Comparison of ENCODE assay signal across 26 cellular contexts in genomic region chr10:44292390-44293002, GRCh38.
DNase-seq lines count a peak whose midpoint lies in the region; ATAC-seq and TF ChIP-seq lines count a peak whose summit lies in the region.
"Had no signal": no experiment of that assay in that cellular context is flagged by ENCODE, and none has a peak within 500 bp of the region (broad histone marks: within the 10 kb centered on the region; RNA-seq: fewer than 3 reads in every experiment).

No MANE protein-coding gene starts in this region.

- H3K36me3 ChIP-seq in endodermal cell (ENCODE audit: control insufficient read depth, insufficient read depth, low read length) (no peaks in the 10 kb centered on the region), mesendoderm (ENCODE audit: control insufficient read depth, insufficient read depth, low read length) (no peaks in the 10 kb centered on the region)
- H3K36me3 ChIP-seq: cardiac muscle cell, heart right ventricle, pancreas, upper lobe of left lung had no signal

- H2BK5ac ChIP-seq in mesendoderm (ENCODE audit: low read length), result no peak overlapping the region

- no peak overlapping the region for H3K4ac ChIP-seq in mesendoderm (ENCODE audit: low read depth, low read length)

- H2BK120ac ChIP-seq in mesendoderm (ENCODE audit: low read depth, low read length), result no peak overlapping the region

- no peaks in the 10 kb centered on the region for H3K79me2 ChIP-seq in mesendoderm (ENCODE audit: control insufficient read depth, insufficient read depth, low read length)

- H2BK15ac ChIP-seq in mesendoderm (replicated peaks; ENCODE audit: low read depth), result no peak overlapping the region

- DNase-seq in activated CD4-positive, alpha-beta T cell treated with anti-CD3 and anti-CD28 coated beads, Interleukin-2, amount 10 ng/mL, durations not matched to agents 24 days and 14 days, result peak; percentile 45
- no peak for DNase-seq in activated CD4-positive, alpha-beta T cell treated with anti-CD3 and anti-CD28 coated beads for 36 hours
- peak; percentile 71 for DNase-seq in endodermal cell
- DNase-seq in mesendoderm, result peak; percentile 40
- DNase-seq in substantia nigra (lab: John Stamatoyannopoulos, UW), result peak in 12 of 49 donors; percentile 27 to 56 (median 34)
- DNase-seq in activated T-cell treated with anti-CD3 and anti-CD28 coated beads, Interleukin-2, amount 50 U/mL, for 4 hours, result no peak
- no peak for DNase-seq in SHP77 treated with DMSO at 0.1 percent for 48 hours (lab: John Stamatoyannopoulos, UW)
- DNase-seq: activated CD4-positive, alpha-beta T cell treated with anti-CD3 and anti-CD28 coated beads for 4 hours; activated naive CD8-positive, alpha-beta T cell treated with anti-CD3 and anti-CD28 coated beads, Interleukin-2, amount 10 ng/mL, durations not matched to agents 7 days and 5 days; effector CD4-positive, alpha-beta T cell; GF-D8; GM23248; heart right ventricle; KBM-7; left colon; NCI-H1092 treated with DMSO at 0.1 percent for 48 hours; NCI-H2171 treated with DMSO at 0.1 percent for 48 hours; OCI-M1; pancreas; SK-N-SH; T1000 had no signal

- H4K5ac ChIP-seq in mesendoderm (ENCODE audit: low read length), result no peak overlapping the region

- H3K36me3 Mint-ChIP-seq in activated CD4-positive, alpha-beta T cell treated with anti-CD3 and anti-CD28 coated beads, Interleukin-2, amount 10 ng/mL, durations not matched to agents 24 days and 14 days (ENCODE audit: low read depth), result no peaks in the 10 kb centered on the region
- no peaks in the 10 kb centered on the region for H3K36me3 Mint-ChIP-seq in activated CD4-positive, alpha-beta T cell treated with anti-CD3 and anti-CD28 coated beads for 36 hours (ENCODE audit: low read depth)
- H3K36me3 Mint-ChIP-seq in endodermal cell (ENCODE audit: low read depth), result no peaks in the 10 kb centered on the region
- no peaks in the 10 kb centered on the region for H3K36me3 Mint-ChIP-seq in activated T-cell treated with anti-CD3 and anti-CD28 coated beads, Interleukin-2, amount 50 U/mL, for 4 hours (ENCODE audit: insufficient read depth)
- H3K36me3 Mint-ChIP-seq: activated naive CD8-positive, alpha-beta T cell treated with anti-CD3 and anti-CD28 coated beads, Interleukin-2, amount 10 ng/mL, durations not matched to agents 7 days and 5 days; stimulated activated effector memory CD8-positive, alpha-beta T cell treated with anti-CD3 and anti-CD28 coated beads, Interleukin-12 subunit alpha, Interleukin-12 subunit beta, amount 100 ng/mL, for 72 hours had no signal

- WGBS in endodermal cell (ENCODE audit: insufficient coverage in 1 of 2, insufficient read length in 1 of 2), 2 experiments, result 36 to 88% methylated on average over 7 to 29 of the region's 35 CpGs
- no CpG with 5 or more reads among the region's 35 CpGs for WGBS in mesendoderm (ENCODE audit: extremely low coverage, insufficient coverage, low lambda C conversion rate)

- H3K27me3 Mint-ChIP-seq in activated CD4-positive, alpha-beta T cell treated with anti-CD3 and anti-CD28 coated beads, Interleukin-2, amount 10 ng/mL, durations not matched to agents 24 days and 14 days, result peaks cover 15% of the 10 kb centered on the region
- H3K27me3 Mint-ChIP-seq in activated CD4-positive, alpha-beta T cell treated with anti-CD3 and anti-CD28 coated beads for 36 hours, result peaks cover 20% of the 10 kb centered on the region
- peaks cover 15% of the 10 kb centered on the region for H3K27me3 Mint-ChIP-seq in endodermal cell (ENCODE audit: insufficient read depth)
- H3K27me3 Mint-ChIP-seq in activated T-cell treated with anti-CD3 and anti-CD28 coated beads, Interleukin-2, amount 50 U/mL, for 4 hours (ENCODE audit: low read depth), result peaks cover 15% of the 10 kb centered on the region

- no peak overlapping the region for H3K4me3 Mint-ChIP-seq in activated CD4-positive, alpha-beta T cell treated with anti-CD3 and anti-CD28 coated beads, Interleukin-2, amount 10 ng/mL, durations not matched to agents 24 days and 14 days
- no peak overlapping the region for H3K4me3 Mint-ChIP-seq in activated CD4-positive, alpha-beta T cell treated with anti-CD3 and anti-CD28 coated beads for 36 hours
- peak overlapping the region; percentile 57 for H3K4me3 Mint-ChIP-seq in endodermal cell
- no peak overlapping the region for H3K4me3 Mint-ChIP-seq in activated T-cell treated with anti-CD3 and anti-CD28 coated beads, Interleukin-2, amount 50 U/mL, for 4 hours
- H3K4me3 Mint-ChIP-seq: activated naive CD8-positive, alpha-beta T cell treated with anti-CD3 and anti-CD28 coated beads, Interleukin-2, amount 10 ng/mL, durations not matched to agents 7 days and 5 days; stimulated activated effector memory CD8-positive, alpha-beta T cell treated with anti-CD3 and anti-CD28 coated beads, Interleukin-12 subunit alpha, Interleukin-12 subunit beta, amount 100 ng/mL, for 72 hours had no signal

- no peak overlapping the region for H3K27ac Mint-ChIP-seq in activated CD4-positive, alpha-beta T cell treated with anti-CD3 and anti-CD28 coated beads, Interleukin-2, amount 10 ng/mL, durations not matched to agents 24 days and 14 days
- H3K27ac Mint-ChIP-seq in activated CD4-positive, alpha-beta T cell treated with anti-CD3 and anti-CD28 coated beads for 36 hours, result no peak overlapping the region
- H3K27ac Mint-ChIP-seq in endodermal cell, result no peak overlapping the region
- H3K27ac Mint-ChIP-seq: activated naive CD8-positive, alpha-beta T cell treated with anti-CD3 and anti-CD28 coated beads, Interleukin-2, amount 10 ng/mL, durations not matched to agents 7 days and 5 days; stimulated activated effector memory CD8-positive, alpha-beta T cell treated with anti-CD3 and anti-CD28 coated beads, Interleukin-12 subunit alpha, Interleukin-12 subunit beta, amount 100 ng/mL, for 72 hours had no signal

- H3K23ac ChIP-seq in mesendoderm (ENCODE audit: low read length), result no peak overlapping the region

- H3K4me2 ChIP-seq in mesendoderm (ENCODE audit: low read length), result peak overlapping the region; percentile 29
- H3K4me2 ChIP-seq: SK-N-SH had no signal

- H3K9ac ChIP-seq in endodermal cell (ENCODE audit: extremely low read depth, low read length, poor library complexity, severe bottlenecking), result no peak overlapping the region
- no peak overlapping the region for H3K9ac ChIP-seq in mesendoderm (ENCODE audit: low read length)
- H3K9ac ChIP-seq: GM23248, SK-N-SH had no signal

- H3K18ac ChIP-seq in mesendoderm (ENCODE audit: low read length), result peak overlapping the region; percentile 29

- POLR2A ChIA-PET in activated CD4-positive, alpha-beta T cell treated with anti-CD3 and anti-CD28 coated beads for 36 hours (lab: Charles Lee), result no interaction called here

- CTCF ChIA-PET in activated CD4-positive, alpha-beta T cell treated with anti-CD3 and anti-CD28 coated beads for 36 hours (lab: Charles Lee), result no interaction called here

- no peak for ATAC-seq in activated CD4-positive, alpha-beta T cell treated with anti-CD3 and anti-CD28 coated beads for 36 hours
- ATAC-seq in activated T-cell treated with anti-CD3 and anti-CD28 coated beads, Interleukin-2, amount 50 U/mL, for 4 hours, result no peak
- ATAC-seq in GM21786 (IDR thresholded peaks at IDR 0.05; ENCODE audit: unreplicated experiment), result no peak
- ATAC-seq: left colon; stimulated activated effector memory CD8-positive, alpha-beta T cell treated with anti-CD3 and anti-CD28 coated beads, Interleukin-12 subunit alpha, Interleukin-12 subunit beta, amount 100 ng/mL, for 72 hours had no signal

- H3K27me3 ChIP-seq in endodermal cell (ENCODE audit: control insufficient read depth, insufficient read depth, low read length, poor library complexity, severe bottlenecking) (peaks cover 16% of the 10 kb centered on the region), mesendoderm (ENCODE audit: insufficient read depth, low read length, poor library complexity) (no peaks in the 10 kb centered on the region)
- H3K27me3 ChIP-seq: pancreas, upper lobe of left lung had no signal

- intact Hi-C loops in activated CD4-positive, alpha-beta T cell treated with anti-CD3 and anti-CD28 coated beads, Interleukin-2, amount 10 ng/mL, durations not matched to agents 24 days and 14 days (cut with micrococcal nuclease), result no loop called here
- intact Hi-C loops in activated CD4-positive, alpha-beta T cell treated with anti-CD3 and anti-CD28 coated beads for 36 hours (cut with DNase I, micrococcal nuclease), result no loop called here

- H3K9me3 ChIP-seq in endodermal cell (ENCODE audit: control insufficient read depth, low read length), result no peaks in the 10 kb centered on the region
- H3K9me3 ChIP-seq: heart right ventricle, pancreas, SK-N-SH, upper lobe of left lung had no signal

- H4K8ac ChIP-seq in mesendoderm (ENCODE audit: low read depth, low read length), result no peak overlapping the region

- H3K4me1 ChIP-seq in endodermal cell (ENCODE audit: control insufficient read depth, insufficient read depth, low read length) (no peaks in the 10 kb centered on the region), mesendoderm (ENCODE audit: control insufficient read depth, low read depth, low read length) (no peaks in the 10 kb centered on the region)
- H3K4me1 ChIP-seq: pancreas had no signal

- no peaks in the 10 kb centered on the region for H3K79me1 ChIP-seq in mesendoderm (ENCODE audit: low read length)

- H3K9me3 Mint-ChIP-seq in activated CD4-positive, alpha-beta T cell treated with anti-CD3 and anti-CD28 coated beads, Interleukin-2, amount 10 ng/mL, durations not matched to agents 24 days and 14 days, result no peaks in the 10 kb centered on the region
- no peaks in the 10 kb centered on the region for H3K9me3 Mint-ChIP-seq in activated CD4-positive, alpha-beta T cell treated with anti-CD3 and anti-CD28 coated beads for 36 hours (ENCODE audit: low read depth)
- no peaks in the 10 kb centered on the region for H3K9me3 Mint-ChIP-seq in endodermal cell
- H3K9me3 Mint-ChIP-seq in activated T-cell treated with anti-CD3 and anti-CD28 coated beads, Interleukin-2, amount 50 U/mL, for 4 hours, result no peaks in the 10 kb centered on the region
- H3K9me3 Mint-ChIP-seq: activated naive CD8-positive, alpha-beta T cell treated with anti-CD3 and anti-CD28 coated beads, Interleukin-2, amount 10 ng/mL, durations not matched to agents 7 days and 5 days; stimulated activated effector memory CD8-positive, alpha-beta T cell treated with anti-CD3 and anti-CD28 coated beads, Interleukin-12 subunit alpha, Interleukin-12 subunit beta, amount 100 ng/mL, for 72 hours had no signal

- H3K27ac ChIP-seq in endodermal cell (ENCODE audit: low read depth, low read length) (no peak overlapping the region), mesendoderm (ENCODE audit: low read depth, low read length) (no peak overlapping the region), substantia nigra (ENCODE audit: low read depth, low read length, poor library complexity, severe bottlenecking) (peak overlapping the region; percentile 67)
- H3K27ac ChIP-seq: 22Rv1, cardiac muscle cell, GM23248, pancreas had no signal

- H3K4me3 ChIP-seq in endodermal cell (ENCODE audit: low read length), result no peak overlapping the region
- no peak overlapping the region for H3K4me3 ChIP-seq in mesendoderm (ENCODE audit: low read length)
- H3K4me3 ChIP-seq: cardiac muscle cell, GM23248, pancreas had no signal

- no peaks in the 10 kb centered on the region for H3K4me1 Mint-ChIP-seq in activated CD4-positive, alpha-beta T cell treated with anti-CD3 and anti-CD28 coated beads, Interleukin-2, amount 10 ng/mL, durations not matched to agents 24 days and 14 days
- H3K4me1 Mint-ChIP-seq in activated CD4-positive, alpha-beta T cell treated with anti-CD3 and anti-CD28 coated beads for 36 hours, result no peaks in the 10 kb centered on the region
- peaks cover 10% of the 10 kb centered on the region for H3K4me1 Mint-ChIP-seq in endodermal cell
- H3K4me1 Mint-ChIP-seq in activated T-cell treated with anti-CD3 and anti-CD28 coated beads, Interleukin-2, amount 50 U/mL, for 4 hours (ENCODE audit: low read depth), result no peaks in the 10 kb centered on the region
- H3K4me1 Mint-ChIP-seq: activated naive CD8-positive, alpha-beta T cell treated with anti-CD3 and anti-CD28 coated beads, Interleukin-2, amount 10 ng/mL, durations not matched to agents 7 days and 5 days; stimulated activated effector memory CD8-positive, alpha-beta T cell treated with anti-CD3 and anti-CD28 coated beads, Interleukin-12 subunit alpha, Interleukin-12 subunit beta, amount 100 ng/mL, for 72 hours had no signal

- no peak overlapping the region for H2AK5ac ChIP-seq in mesendoderm (ENCODE audit: low read length)

- H3K56ac ChIP-seq in mesendoderm (ENCODE audit: low read length), result peak overlapping the region; percentile 46

- no peak for TF ChIP-seq CTCF in endodermal cell (conservative IDR thresholded peaks at IDR 0.05)

Comparison
In these comparisons a context has a peak if more than half of its experiments do, and no peak if none do; other contexts are left out.
1. DNase-seq: peak in activated CD4-positive, alpha-beta T cell treated with anti-CD3 and anti-CD28 coated beads, Interleukin-2, amount 10 ng/mL, durations not matched to agents 24 days and 14 days (single experiment), endodermal cell (single experiment) and mesendoderm (single experiment); none in activated CD4-positive, alpha-beta T cell treated with anti-CD3 and anti-CD28 coated beads for 36 hours (single experiment), activated T-cell treated with anti-CD3 and anti-CD28 coated beads, Interleukin-2, amount 50 U/mL, for 4 hours (single experiment) and SHP77 treated with DMSO at 0.1 percent for 48 hours (single experiment).